18 cellular contexts compared by ENCODE assay signal in genomic region chr3:179991104-179991503, GRCh38. TPM values are rescaled to one million over a fixed set of nuclear protein-coding genes. Genes with fewer than 3 reads are reported as not detected.
DNase-seq lines count a peak whose midpoint lies in the region; FAIRE-seq and TF ChIP-seq lines count a peak whose summit lies in the region.
"Had no signal": no experiment of that assay in that cellular context is flagged by ENCODE, and none has a peak within 500 bp of the region (broad histone marks: within the 10 kb centered on the region; RNA-seq: fewer than 3 reads in every experiment).

No MANE protein-coding gene starts in this region.

- TF ChIP-seq CTCF in PC-9 (conservative IDR thresholded peaks at IDR 0.05), result no peak
- TF ChIP-seq CTCF in transverse colon (IDR thresholded peaks at IDR 0.05), result no peak

- no peak overlapping the region for H2BK5ac ChIP-seq in trophoblast cell (ENCODE audit: low read depth, low read length, poor library complexity)

- intact Hi-C loops in PC-9 (cut with micrococcal nuclease; ENCODE audit: unreplicated experiment) (no loop called here), transverse colon (cut with DNase I; ENCODE audit: low total_unique reads) (no loop called here)

- H2AFZ ChIP-seq in PC-9 (peak overlapping the region; percentile 3; the same call in 1 of the 2 replicates), trophoblast cell (ENCODE audit: insufficient read depth, low read length, poor library complexity) (no peak overlapping the region)

- H3K4me1 ChIP-seq in PC-9 (replicated peaks; ENCODE audit: insufficient read depth), result peaks cover 20% of the 10 kb centered on the region
- peaks cover 0 to 2% of the 10 kb centered on the region in 2 experiments for H3K4me1 ChIP-seq in trophoblast cell (ENCODE audit: control insufficient read depth in 1 of 2, insufficient read depth in 2 of 2, low read length in 2 of 2)
- no peaks in the 10 kb centered on the region for H3K4me1 ChIP-seq in transverse colon
- H3K4me1 ChIP-seq: SJCRH30 had no signal

- TF ChIP-seq POLR2A in H54 (IDR thresholded peaks at IDR 0.05; ENCODE audit: low read depth, low read length), result no peak
- TF ChIP-seq POLR2A in transverse colon (IDR thresholded peaks at IDR 0.05), result no peak

- no TSS peak for BruUV-seq in PC-9 (replicated peaks; lab: Mats Ljungman, UMichigan)

- no peaks in the 10 kb centered on the region for H3K9me2 ChIP-seq in PC-9 (ENCODE audit: insufficient read depth)

- H2BK12ac ChIP-seq in trophoblast cell (ENCODE audit: low read length), result no peak overlapping the region

- no peak overlapping the region for H3K23ac ChIP-seq in trophoblast cell (ENCODE audit: low read length)

- no peaks in the 10 kb centered on the region for H3K9me3 ChIP-seq in PC-9 (ENCODE audit: insufficient read depth, low read depth)
- H3K9me3 ChIP-seq in trophoblast cell (ENCODE audit: insufficient read depth, low read depth, low read length), result no peaks in the 10 kb centered on the region
- no peaks in the 10 kb centered on the region for H3K9me3 ChIP-seq in transverse colon
- H3K9me3 ChIP-seq: SJCRH30 had no signal

- no peak overlapping the region for H2AK5ac ChIP-seq in trophoblast cell (ENCODE audit: low read length)

- H3K4me3 ChIP-seq in PC-9, result no peak overlapping the region
- H3K4me3 ChIP-seq in trophoblast cell (ENCODE audit: low read depth, low read length), result no peak overlapping the region
- H3K4me3 ChIP-seq in transverse colon, result no peak overlapping the region
- H3K4me3 ChIP-seq: SJCRH30 had no signal

- CTCF ChIA-PET in PC-9 (lab: Charles Lee), result interaction anchor here (0.6 kb wide), 3 partner anchors 37 to 349 kb away, joined by 3 to 5 read pairs (median 3); no protein-coding TSS in a partner anchor

- no peak overlapping the region for H4K8ac ChIP-seq in trophoblast cell (ENCODE audit: low read depth, low read length)

- H3K14ac ChIP-seq in trophoblast cell (ENCODE audit: low read length), result no peak overlapping the region

- in situ Hi-C loops in Caki2 (cut with HindIII; ENCODE audit: low pct_unique_long_range_greater_than_20kb, low sequenced_read_pairs), result no loop called here
- in situ Hi-C loops in transverse colon (cut with MboI; ENCODE audit: low pct_ligation_motif_present in 1 of 4, low pct_unique_long_range_greater_than_20kb in 1 of 4, low sequenced_read_pairs in 3 of 4), result no loop called here

- FAIRE-seq in H54 (lab: Jason Lieb, UNC), result peak; percentile 43

- H3K79me2 ChIP-seq in PC-9 (ENCODE audit: low read depth) (no peaks in the 10 kb centered on the region), trophoblast cell (ENCODE audit: control insufficient read depth, insufficient read depth, low read length, poor library complexity) (no peaks in the 10 kb centered on the region)

- no peak overlapping the region for H2BK120ac ChIP-seq in trophoblast cell (ENCODE audit: insufficient read depth, low read length, poor library complexity)

- no peaks in the 10 kb centered on the region for H3K27me3 ChIP-seq in PC-9 (ENCODE audit: insufficient read depth, low read depth)
- H3K27me3 ChIP-seq in trophoblast cell (ENCODE audit: insufficient read depth, low read length), result no peaks in the 10 kb centered on the region
- H3K27me3 ChIP-seq in transverse colon, result no peaks in the 10 kb centered on the region
- H3K27me3 ChIP-seq: SJCRH30 had no signal

- H4K20me1 ChIP-seq in PC-9 (ENCODE audit: insufficient read depth), result no peaks in the 10 kb centered on the region

- peak; percentile 67 for DNase-seq in Caki2 (ENCODE audit: low read depth)
- no peak for DNase-seq in H54 (ENCODE audit: insufficient read length, low spot score)
- peak; percentile 70 to 85 for DNase-seq in PC-9
- DNase-seq in trophoblast cell, result peak; percentile 1 to 38
- DNase-seq in anterior cingulate cortex (lab: John Stamatoyannopoulos, UW), result no peak
- DNase-seq in transverse colon, result no peak
- DNase-seq in amygdala (lab: John Stamatoyannopoulos, UW), result no peak
- DNase-seq: AML-193, COR-L47, H7, HFFc6, NCI-H1048, NCI-H1436, NCI-H2029 treated with DMSO at 0.1 percent for 48 hours, NCI-H510A treated with DMSO at 0.1 percent for 48 hours, SJCRH30 had no signal

- H3K18ac ChIP-seq in trophoblast cell (ENCODE audit: low read length), result no peak overlapping the region

- H3K27ac ChIP-seq in PC-9 (peak overlapping the region; percentile 60), trophoblast cell (ENCODE audit: low read depth, low read length) (no peak overlapping the region), transverse colon (no peak overlapping the region)
- H3K27ac ChIP-seq: KMS-11, SJCRH30 had no signal

- no peak for TF ChIP-seq EP300 in transverse colon (IDR thresholded peaks at IDR 0.05; ENCODE audit: low read depth)

- H3K4ac ChIP-seq in trophoblast cell (ENCODE audit: low read depth, low read length), result no peak overlapping the region

- no peaks in the 10 kb centered on the region for H3K79me1 ChIP-seq in trophoblast cell (ENCODE audit: low read length)

- H3K4me2 ChIP-seq in PC-9, result peak overlapping the region; percentile 29
- no peak overlapping the region for H3K4me2 ChIP-seq in trophoblast cell (ENCODE audit: low read length)
- H3K4me2 ChIP-seq: KMS-11 had no signal

- H3K9ac ChIP-seq in trophoblast cell (ENCODE audit: low read length), result no peak overlapping the region
- H3K9ac ChIP-seq: KMS-11 had no signal

- no peaks in the 10 kb centered on the region for H3K36me3 ChIP-seq in PC-9 (ENCODE audit: low read depth)
- H3K36me3 ChIP-seq in trophoblast cell (ENCODE audit: control insufficient read depth in 1 of 2, insufficient read depth in 2 of 2, low read length in 2 of 2), result no peaks in the 10 kb centered on the region
- H3K36me3 ChIP-seq in transverse colon, result no peaks in the 10 kb centered on the region
- H3K36me3 ChIP-seq: SJCRH30 had no signal

- no peak overlapping the region for H4K91ac ChIP-seq in trophoblast cell (ENCODE audit: low read depth, low read length)

- no CpG with 5 or more reads among the region's 4 CpGs for WGBS in trophoblast cell (ENCODE audit: extremely low coverage, insufficient coverage, insufficient read length)
- 31 to 60% methylated on average over 3 to 4 of the region's 4 CpGs for WGBS in transverse colon (ENCODE audit: low coverage in 1 of 2), 2 donors

- H4K12ac ChIP-seq in trophoblast cell (ENCODE audit: low read depth, low read length), result no peak overlapping the region

- no peaks in the 10 kb centered on the region for H3F3A ChIP-seq in PC-9 (ENCODE audit: insufficient read depth, low read depth)

- POLR2A ChIA-PET in PC-9 (lab: Charles Lee; ENCODE audit: unreplicated experiment), result interaction anchor here (0.7 kb wide), 1 partner anchor 37 kb away, joined by 5 read pairs; no protein-coding TSS in a partner anchor

RNA-seq across cellular contexts. Expression of gene PEX5L, which starts 45.6 kb away (rescaled TPM):
- total RNA-seq in Caki2 (2014; rRNA removed; shearing (Covaris generic); ENCODE audit: low replicate concordance), result 15.2 and 16.2 TPM in 2 replicates
- total RNA-seq in PC-9 (2021), result 0.33 and 0.98 TPM in 2 replicates
- 0.04 and 0.07 TPM in 2 replicates for polyA plus RNA-seq in trophoblast cell (2013)
- total RNA-seq in transverse colon, result 1 to 10 TPM in 1 of 4 donors, not detected in 3; 1.2 TPM
- total RNA-seq: HT-29, SJCRH30 had no signal

Comparison
In these comparisons a context has a peak if more than half of its experiments do, and no peak if none do; other contexts are left out.
1. DNase-seq: peak in Caki2 (single experiment), PC-9 (2 of 2) and trophoblast cell (2 of 2); none in H54 (single experiment), anterior cingulate cortex (0 of 58), transverse colon (single experiment) and amygdala (0 of 56).